In the genomic region with DNA sequence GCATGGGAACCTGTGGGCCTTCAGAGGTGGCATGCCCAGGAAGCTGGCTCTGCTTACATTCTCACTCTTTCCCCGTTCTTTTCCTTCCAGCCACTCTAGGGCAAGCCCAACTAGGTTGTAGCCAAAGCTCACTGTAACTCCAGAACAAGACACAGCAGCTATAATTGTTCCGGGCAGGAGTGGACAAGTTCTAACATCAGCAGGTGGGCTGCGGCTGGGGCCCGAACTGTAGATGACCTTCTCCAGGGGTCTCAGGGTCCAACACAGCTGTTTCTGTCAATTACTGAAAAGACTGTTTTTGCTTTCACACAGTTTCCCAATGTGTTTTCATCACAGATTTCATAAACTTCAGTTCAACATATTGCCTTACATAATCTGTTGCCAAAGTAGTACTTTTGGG, we compare ENCODE assay signal across 22 cellular contexts. TPM values are rescaled to one million over a fixed set of nuclear protein-coding genes. Genes with fewer than 3 reads are reported as not detected.
DNase-seq lines count a peak whose midpoint lies in the region; ATAC-seq and TF ChIP-seq lines count a peak whose summit lies in the region.
"Had no signal": no experiment of that assay in that cellular context is flagged by ENCODE, and none has a peak within 500 bp of the region (broad histone marks: within the 10 kb centered on the region; RNA-seq: fewer than 3 reads in every experiment).

No MANE protein-coding gene starts in this region.

- no peak overlapping the region for H3K18ac ChIP-seq in mesenchymal stem cell (ENCODE audit: low read depth in 1 of 2, low read length in 2 of 2)

- no peak overlapping the region for H4K8ac ChIP-seq in mesenchymal stem cell (ENCODE audit: low read length)

- ATAC-seq in CD8-positive, alpha-beta T cell: no peak
- ATAC-seq in activated T-helper 17 cell treated with anti-CD3 and anti-CD28 coated beads, Interleukin-2, amount 50 U/mL, for 72 hours (replicated peaks): no peak
- ATAC-seq: foreskin keratinocyte, HepG2, psoas muscle had no signal

- POLR2A ChIA-PET in CD8-positive, alpha-beta T cell (lab: Charles Lee): interaction anchor here (0.9 to 2.4 kb wide), 5 partner anchors 11 to 99 kb away, joined by 3 to 9 read pairs (median 4); no protein-coding TSS in a partner anchor

- peaks cover 81% of the 10 kb centered on the region for H3K36me3 Mint-ChIP-seq in CD8-positive, alpha-beta T cell
- peaks cover 97% of the 10 kb centered on the region for H3K36me3 Mint-ChIP-seq in activated T-helper 17 cell treated with anti-CD3 and anti-CD28 coated beads, Interleukin-2, amount 50 U/mL, for 72 hours (ENCODE audit: low read depth)

- peak overlapping the region; percentile 68 for H3K4me3 Mint-ChIP-seq in CD8-positive, alpha-beta T cell
- peak overlapping the region; percentile 84 for H3K4me3 Mint-ChIP-seq in activated T-helper 17 cell treated with anti-CD3 and anti-CD28 coated beads, Interleukin-2, amount 50 U/mL, for 72 hours
- H3K4me3 Mint-ChIP-seq: H9, nephron progenitor cell had no signal

- peaks cover 23% of the 10 kb centered on the region for H3K36me3 ChIP-seq in CD8-positive, alpha-beta T cell (ENCODE audit: insufficient read depth, low read length)
- H3K36me3 ChIP-seq in mesenchymal stem cell (ENCODE audit: control insufficient read depth in 1 of 2, insufficient read depth in 2 of 2, low read depth in 1 of 2, low read length in 2 of 2): no peaks in the 10 kb centered on the region
- no peaks in the 10 kb centered on the region for H3K36me3 ChIP-seq in ascending aorta
- H3K36me3 ChIP-seq: BE2C, uterus had no signal

- H3K79me1 ChIP-seq in mesenchymal stem cell (replicated peaks; ENCODE audit: low read length, poor library complexity, severe bottlenecking): no peaks in the 10 kb centered on the region

- CTCF ChIA-PET in CD8-positive, alpha-beta T cell (lab: Charles Lee): interaction anchor here (1.3 to 7.3 kb wide), 8 partner anchors 10 to 155 kb away, joined by 3 to 80 read pairs (median 8); partner anchors contain the start of gene RASGRP1

- H3K4ac ChIP-seq in mesenchymal stem cell (ENCODE audit: low read depth in 1 of 2, low read length in 2 of 2): no peak overlapping the region

- H3K9me3 ChIP-seq in CD8-positive, alpha-beta T cell (ENCODE audit: low read length): no peaks in the 10 kb centered on the region
- no peaks in the 10 kb centered on the region for H3K9me3 ChIP-seq in mesenchymal stem cell (ENCODE audit: control insufficient read depth, low read length)
- no peaks in the 10 kb centered on the region for H3K9me3 ChIP-seq in ascending aorta
- H3K9me3 ChIP-seq: BE2C, psoas muscle, uterus had no signal

- H3K4me3 ChIP-seq in CD8-positive, alpha-beta T cell (ENCODE audit: low read depth, low read length): no peak overlapping the region
- no peak overlapping the region for H3K4me3 ChIP-seq in mesenchymal stem cell (ENCODE audit: insufficient read depth in 1 of 2, low read depth in 1 of 2, low read length in 2 of 2)
- no peak overlapping the region for H3K4me3 ChIP-seq in ascending aorta
- H3K4me3 ChIP-seq: psoas muscle, skin epidermis, uterus had no signal

- peaks cover 90% of the 10 kb centered on the region for H3K4me1 ChIP-seq in CD8-positive, alpha-beta T cell (ENCODE audit: insufficient read depth, low read length)
- H3K4me1 ChIP-seq in mesenchymal stem cell (ENCODE audit: control insufficient read depth, insufficient read depth, low read depth, low read length) (peaks cover 12% of the 10 kb centered on the region), ascending aorta (no peaks in the 10 kb centered on the region)
- H3K4me1 ChIP-seq: BE2C, psoas muscle, uterus had no signal

- no peaks in the 10 kb centered on the region for H3K27me3 Mint-ChIP-seq in CD8-positive, alpha-beta T cell (ENCODE audit: low read depth)
- H3K27me3 Mint-ChIP-seq in activated T-helper 17 cell treated with anti-CD3 and anti-CD28 coated beads, Interleukin-2, amount 50 U/mL, for 72 hours: no peaks in the 10 kb centered on the region

- WGBS in mesenchymal stem cell: 98% methylated on average over 4 of the region's 4 CpGs

- H2BK5ac ChIP-seq in mesenchymal stem cell (ENCODE audit: low read depth, low read length, poor library complexity, severe bottlenecking): no peak overlapping the region

- H3K27ac Mint-ChIP-seq in CD8-positive, alpha-beta T cell: peak overlapping the region; percentile 91
- peak overlapping the region; percentile 98 for H3K27ac Mint-ChIP-seq in activated T-helper 17 cell treated with anti-CD3 and anti-CD28 coated beads, Interleukin-2, amount 50 U/mL, for 72 hours
- H3K27ac Mint-ChIP-seq: nephron progenitor cell had no signal

- H4K91ac ChIP-seq in mesenchymal stem cell (ENCODE audit: low read length): no peak overlapping the region

- no peak overlapping the region for H3K14ac ChIP-seq in mesenchymal stem cell (ENCODE audit: low read length in 2 of 2)

- H3K4me2 ChIP-seq in mesenchymal stem cell (ENCODE audit: low read length, poor library complexity, severe bottlenecking): no peak overlapping the region

- H3K27ac ChIP-seq in CD8-positive, alpha-beta T cell (ENCODE audit: low read depth, low read length): no peak overlapping the region
- no peak overlapping the region for H3K27ac ChIP-seq in mesenchymal stem cell (ENCODE audit: low read length, poor library complexity, severe bottlenecking)
- H3K27ac ChIP-seq in ascending aorta: no peak overlapping the region
- H3K27ac ChIP-seq: foreskin keratinocyte, psoas muscle, skin epidermis, uterus had no signal

- H2BK12ac ChIP-seq in mesenchymal stem cell (ENCODE audit: low read length in 2 of 2): no peak overlapping the region

- H2BK15ac ChIP-seq in mesenchymal stem cell (ENCODE audit: low read depth, poor library complexity, severe bottlenecking): no peak overlapping the region

- H2BK120ac ChIP-seq in mesenchymal stem cell (ENCODE audit: low read depth, low read length): no peak overlapping the region

- H2AK5ac ChIP-seq in mesenchymal stem cell (ENCODE audit: low read length, severe bottlenecking): peak overlapping the region; percentile 75

- peaks cover 90% of the 10 kb centered on the region for H3K4me1 Mint-ChIP-seq in CD8-positive, alpha-beta T cell (ENCODE audit: low read depth)
- H3K4me1 Mint-ChIP-seq in activated T-helper 17 cell treated with anti-CD3 and anti-CD28 coated beads, Interleukin-2, amount 50 U/mL, for 72 hours: peaks cover 74% of the 10 kb centered on the region

- H2AFZ ChIP-seq in mesenchymal stem cell (ENCODE audit: low read depth, low read length): no peak overlapping the region

- no peaks in the 10 kb centered on the region for H3K9me3 Mint-ChIP-seq in CD8-positive, alpha-beta T cell
- H3K9me3 Mint-ChIP-seq in activated T-helper 17 cell treated with anti-CD3 and anti-CD28 coated beads, Interleukin-2, amount 50 U/mL, for 72 hours: no peaks in the 10 kb centered on the region
- H3K9me3 Mint-ChIP-seq: H9, nephron progenitor cell had no signal

- no peak for TF ChIP-seq CTCF in CD8-positive, alpha-beta T cell (IDR thresholded peaks at IDR 0.05)
- no peak for TF ChIP-seq CTCF in ascending aorta (IDR thresholded peaks at IDR 0.05)
- no peak for TF ChIP-seq CTCF in GM10266 (IDR thresholded peaks at IDR 0.05; ENCODE audit: control insufficient read depth, insufficient read depth, low read depth, missing control alignments)

- no peak overlapping the region for H3K9ac ChIP-seq in mesenchymal stem cell (ENCODE audit: low read length)

- DNase-seq in NCI-H2171 treated with DMSO at 0.1 percent for 48 hours (lab: John Stamatoyannopoulos, UW) (peak; percentile 24), NCI-H2171 (lab: John Stamatoyannopoulos, UW) (no peak), mesenchymal stem cell (no peak), ascending aorta (ENCODE audit: low spot score in 2 of 2) (no peak), NCI-H146 treated with DMSO at 0.1 percent for 48 hours (lab: John Stamatoyannopoulos, UW; ENCODE audit: unreplicated experiment) (no peak), GM10266 (ENCODE audit: extremely low spot score) (no peak)
- DNase-seq in CD8-positive, alpha-beta T cell: no peak
- DNase-seq: BE2C; foreskin keratinocyte; GDM1; H9; hypothalamus; NCI-H1417; NCI-H748 treated with DMSO at 0.1 percent for 48 hours; nephron progenitor cell; psoas muscle; SHP77; stimulated activated CD4-positive, alpha-beta T cell treated with anti-CD3 and anti-CD28 coated beads, Interleukin-4, amount 100 ng/mL, for 1 hour; uterus had no signal

- H3K23ac ChIP-seq in mesenchymal stem cell (ENCODE audit: low read length in 2 of 2): no peak overlapping the region

- no peaks in the 10 kb centered on the region for H3K27me3 ChIP-seq in CD8-positive, alpha-beta T cell (ENCODE audit: insufficient read depth, low read length)
- H3K27me3 ChIP-seq in mesenchymal stem cell (ENCODE audit: control insufficient read depth in 1 of 2, insufficient read depth in 1 of 2, low read length in 2 of 2) (no peaks in the 10 kb centered on the region), ascending aorta (no peaks in the 10 kb centered on the region)
- H3K27me3 ChIP-seq: uterus had no signal

- intact Hi-C loops in CD8-positive, alpha-beta T cell (cut with DNase I, micrococcal nuclease): no loop called here
- intact Hi-C loops in ascending aorta (cut with DNase I): no loop called here

RNA-seq across cellular contexts. Expression of gene RASGRP1, which starts 11.5 kb away (rescaled TPM):
- 10 to 100 TPM; 58.2 to 65.2 TPM for total RNA-seq in CD8-positive, alpha-beta T cell
- 100 to 1,000 TPM; 118 to 164 TPM for total RNA-seq in activated T-helper 17 cell treated with anti-CD3 and anti-CD28 coated beads, Interleukin-2, amount 50 U/mL, for 72 hours
- 0.01 TPM for polyA plus RNA-seq in mesenchymal stem cell (2013, experiment 1 of 2)
- 0.01 TPM for polyA plus RNA-seq in mesenchymal stem cell (2013, experiment 2 of 2)
- total RNA-seq in ascending aorta: not detected
- total RNA-seq: foreskin keratinocyte had no signal
- polyA plus RNA-seq: foreskin keratinocyte, HepG2 had no signal

Comparison
In these comparisons a context has a peak if more than half of its experiments do, and no peak if none do; other contexts are left out.
1. RNA of gene RASGRP1, which starts 11.5 kb away (total RNA-seq): 118 to 164 TPM in activated T-helper 17 cell treated with anti-CD3 and anti-CD28 coated beads, Interleukin-2, amount 50 U/mL, for 72 hours and 58.2 to 65.2 TPM in CD8-positive, alpha-beta T cell; not detected in ascending aorta (single experiment); every median in the first group is over 10 times any median in the second.